1 cellular context compared by ENCODE assay signal in genomic region chr2:209791151-209791550, GRCh38.
TF ChIP-seq lines count a peak whose summit lies in the region.

No MANE protein-coding gene starts in this region.

TF ChIP-seq in H1, 55 proteins besides CTCF, POLR2A, EP300 and RAD21:
- TF ChIP-seq MAX (IDR thresholded peaks at IDR 0.05), result no peak
- TF ChIP-seq SP1 (IDR thresholded peaks at IDR 0.05; ENCODE audit: low read depth, low read length), result 0 out of 2 replicates have a peak, but pooled peaks have one; percentile 27
- TF ChIP-seq CTBP2 (IDR thresholded peaks at IDR 0.05; ENCODE audit: borderline replicate concordance, insufficient read depth, insufficient read length, low read length), result no peak
- TF ChIP-seq SUZ12 (IDR thresholded peaks at IDR 0.05; ENCODE audit: low read length), result no peak
- TF ChIP-seq TEAD4 (IDR thresholded peaks at IDR 0.05; ENCODE audit: low read depth, low read length), result peak; percentile 62; the same call in 1 of the 2 replicates
- TF ChIP-seq NANOG (IDR thresholded peaks at IDR 0.05; ENCODE audit: insufficient read depth, low read depth, low read length, poor library complexity, severe bottlenecking), result no peak
- TF ChIP-seq TAF7 (optimal IDR thresholded peaks at IDR 0.05; ENCODE audit: borderline replicate concordance, low read depth, low read length), result no peak
